ENCODE assay signal across 1 cellular context in the genomic region with DNA sequence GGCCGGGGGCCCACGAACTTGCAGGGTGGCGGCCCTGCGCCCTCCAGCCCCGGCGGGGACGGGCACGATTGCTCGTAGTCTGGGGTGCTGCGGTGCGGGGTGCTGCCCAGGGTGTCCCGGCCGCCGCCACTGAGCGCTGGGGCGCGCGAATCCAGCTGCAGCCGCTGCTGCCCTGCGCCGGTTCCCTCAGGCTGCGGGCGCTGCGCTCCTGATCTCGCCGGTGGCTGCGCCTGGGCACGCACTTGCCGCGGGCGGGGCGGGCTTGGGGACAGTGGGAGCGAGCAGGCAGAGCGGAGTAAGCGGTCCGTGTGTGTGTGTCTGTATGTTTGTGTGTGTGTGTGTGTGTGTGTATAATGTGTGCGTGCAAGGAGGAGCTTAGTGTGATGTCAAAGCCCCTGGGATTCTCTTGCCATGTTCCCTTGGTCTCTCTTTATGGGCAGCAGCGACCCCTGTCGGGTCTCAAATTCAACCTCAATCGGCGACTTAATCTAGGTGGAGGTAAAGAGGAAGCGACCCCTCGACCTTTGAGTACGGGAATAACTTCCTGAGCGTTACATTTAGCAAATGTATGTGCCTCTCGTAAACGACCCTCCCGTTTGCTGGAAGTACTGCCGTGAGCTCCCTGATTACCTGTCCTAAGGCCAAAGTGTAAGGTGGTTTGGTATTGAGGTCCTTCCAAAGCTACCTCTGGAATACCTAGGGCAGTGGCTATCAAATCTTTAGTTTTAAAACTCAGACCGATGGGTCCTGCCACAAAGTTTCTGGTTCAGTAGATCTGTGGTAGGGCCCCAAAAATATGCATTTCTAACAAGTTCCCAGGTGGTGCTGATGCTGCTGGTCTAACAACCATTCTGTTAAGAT.
TF ChIP-seq lines count a peak whose summit lies in the region.

A gene (minus strand): TSS at position 324 of the 861 bp plus-strand sequence.

TF ChIP-seq in HEK293, 187 proteins besides CTCF, POLR2A, EP300 and RAD21 (continued from another document):
- TF ChIP-seq, protein P1, sequence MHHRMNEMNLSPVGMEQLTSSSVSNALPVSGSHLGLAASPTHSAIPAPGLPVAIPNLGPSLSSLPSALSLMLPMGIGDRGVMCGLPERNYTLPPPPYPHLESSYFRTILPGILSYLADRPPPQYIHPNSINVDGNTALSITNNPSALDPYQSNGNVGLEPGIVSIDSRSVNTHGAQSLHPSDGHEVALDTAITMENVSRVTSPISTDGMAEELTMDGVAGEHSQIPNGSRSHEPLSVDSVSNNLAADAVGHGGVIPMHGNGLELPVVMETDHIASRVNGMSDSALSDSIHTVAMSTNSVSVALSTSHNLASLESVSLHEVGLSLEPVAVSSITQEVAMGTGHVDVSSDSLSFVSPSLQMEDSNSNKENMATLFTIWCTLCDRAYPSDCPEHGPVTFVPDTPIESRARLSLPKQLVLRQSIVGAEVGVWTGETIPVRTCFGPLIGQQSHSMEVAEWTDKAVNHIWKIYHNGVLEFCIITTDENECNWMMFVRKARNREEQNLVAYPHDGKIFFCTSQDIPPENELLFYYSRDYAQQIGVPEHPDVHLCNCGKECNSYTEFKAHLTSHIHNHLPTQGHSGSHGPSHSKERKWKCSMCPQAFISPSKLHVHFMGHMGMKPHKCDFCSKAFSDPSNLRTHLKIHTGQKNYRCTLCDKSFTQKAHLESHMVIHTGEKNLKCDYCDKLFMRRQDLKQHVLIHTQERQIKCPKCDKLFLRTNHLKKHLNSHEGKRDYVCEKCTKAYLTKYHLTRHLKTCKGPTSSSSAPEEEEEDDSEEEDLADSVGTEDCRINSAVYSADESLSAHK (tag by site-specific recombination; IDR thresholded peaks at IDR 0.05) = 0 out of 2 replicates have a peak, but pooled peaks have one; percentile 48
- peak; percentile 93 for TF ChIP-seq ZNF785 (tag by site-specific recombination; IDR thresholded peaks at IDR 0.05)
